Comparison of ENCODE assay signal across 16 cellular contexts in genomic region chr7:36459236-36459960, GRCh38.
DNase-seq lines count a peak whose midpoint lies in the region; ATAC-seq, FAIRE-seq and TF ChIP-seq lines count a peak whose summit lies in the region.
"Had no signal": no experiment of that assay in that cellular context is flagged by ENCODE, and none has a peak within 500 bp of the region (broad histone marks: within the 10 kb centered on the region; RNA-seq: fewer than 3 reads in every experiment).

No MANE protein-coding gene starts in this region.

- H3K27ac ChIP-seq in RWPE2 (ENCODE audit: poor library complexity, severe bottlenecking) = no peak overlapping the region
- H3K27ac ChIP-seq: BLaER1 treated with 17β-estradiol and CSF1 and Interleukin-3, amounts not matched to agents 10 nM and 100 nM had no signal

- no peak for TF ChIP-seq CTCF in RWPE2 (IDR thresholded peaks at IDR 0.05; ENCODE audit: poor library complexity, severe bottlenecking)

- peaks cover 5% of the 10 kb centered on the region for H3K36me3 ChIP-seq in RWPE2 (ENCODE audit: low read depth)

- H3K4me1 ChIP-seq in RWPE2 (ENCODE audit: insufficient read depth, poor library complexity, severe bottlenecking) = no peaks in the 10 kb centered on the region
- H3K4me1 ChIP-seq: BLaER1 treated with 17β-estradiol and CSF1 and Interleukin-3, amounts not matched to agents 10 nM and 100 nM had no signal

- H3K27me3 ChIP-seq in RWPE2 (ENCODE audit: insufficient read depth, poor library complexity, severe bottlenecking) = no peaks in the 10 kb centered on the region
- H3K27me3 ChIP-seq: BLaER1 treated with 17β-estradiol and CSF1 and Interleukin-3, amounts not matched to agents 10 nM and 100 nM had no signal

- DNase-seq in ELF-1 (ENCODE audit: low read depth, low spot score) = peak; percentile 64
- DNase-seq in RWPE2 (ENCODE audit: low spot score) = no peak
- DNase-seq in islet precursor cell = peak; percentile 78
- no peak for DNase-seq in activated naive CD4-positive, alpha-beta T cell (lab: John Stamatoyannopoulos, UW)
- no peak for DNase-seq in activated T-cell treated with anti-CD3 and anti-CD28 coated beads, Interleukin-2, amount 50 U/mL, for 1 hour
- DNase-seq in urothelium cell line (ENCODE audit: low spot score) = no peak
- DNase-seq: CD8-positive, alpha-beta T cell; DMS 273 treated with DMSO at 0.1 percent for 48 hours; DMS53; DND-41; EL; HCEC 1CT had no signal

- H3K9me3 ChIP-seq in RWPE2 (ENCODE audit: severe bottlenecking) = no peaks in the 10 kb centered on the region
- H3K9me3 ChIP-seq: BLaER1 treated with 17β-estradiol and CSF1 and Interleukin-3, amounts not matched to agents 10 nM and 100 nM had no signal

- ATAC-seq in RWPE2 (ENCODE audit: low read depth) = peak; percentile 6; the same call in 1 of the 3 replicates
- ATAC-seq: CD8-positive, alpha-beta T cell had no signal

- FAIRE-seq in urothelium cell line (lab: Jason Lieb, UNC) = no peak
- FAIRE-seq: G401.6, GM12891, GM19239 had no signal

- H3K4me3 ChIP-seq in RWPE2 (ENCODE audit: severe bottlenecking) = no peak overlapping the region
- H3K4me3 ChIP-seq: BLaER1 treated with 17β-estradiol and CSF1 and Interleukin-3, amounts not matched to agents 10 nM and 100 nM had no signal

Comparison
In these comparisons a context has a peak if more than half of its experiments do, and no peak if none do; other contexts are left out.
1. DNase-seq: peak in ELF-1 (single experiment) and islet precursor cell (single experiment); none in RWPE2 (single experiment), activated naive CD4-positive, alpha-beta T cell (0 of 4), activated T-cell treated with anti-CD3 and anti-CD28 coated beads, Interleukin-2, amount 50 U/mL, for 1 hour (single experiment) and urothelium cell line (single experiment).